In genomic region chr11:58444285-58444684, GRCh38 we compare ENCODE assay signal across 1 cellular context.
TF ChIP-seq lines count a peak whose summit lies in the region.

No MANE protein-coding gene starts in this region.

TF ChIP-seq in HepG2, 621 proteins besides CTCF, POLR2A, EP300 and RAD21:
- TF ChIP-seq ZNF33B (CRISPR knock-in tag; IDR thresholded peaks at IDR 0.05): no peak
- TF ChIP-seq GABPB1 (CRISPR knock-in tag; IDR thresholded peaks at IDR 0.05): no peak
- peak; percentile 41; the same call in 1 of the 2 replicates for TF ChIP-seq REPIN1 (CRISPR knock-in tag; IDR thresholded peaks at IDR 0.05; ENCODE audit: borderline replicate concordance, low read depth)
- 0 out of 2 replicates have a peak, but pooled peaks have one; percentile 33 for TF ChIP-seq PHF21A (CRISPR knock-in tag; IDR thresholded peaks at IDR 0.05)
- peak; percentile 86 for TF ChIP-seq HNF4G (IDR thresholded peaks at IDR 0.05; ENCODE audit: borderline replicate concordance, low read depth, low read length)
- TF ChIP-seq HNF4G (CRISPR knock-in tag; IDR thresholded peaks at IDR 0.05; ENCODE audit: borderline replicate concordance, low read depth): no peak
- peak; percentile 80 for TF ChIP-seq BHLHE40 (IDR thresholded peaks at IDR 0.05; ENCODE audit: low read length)
- peak; percentile 53; the same call in 1 of the 2 replicates for TF ChIP-seq ZMYM4 (CRISPR knock-in tag; IDR thresholded peaks at IDR 0.05)
- TF ChIP-seq TRIM24 (CRISPR knock-in tag; IDR thresholded peaks at IDR 0.05): peak; percentile 73; the same call in 1 of the 2 replicates
- peak; percentile 97 for TF ChIP-seq HNF4A (CRISPR knock-in tag; IDR thresholded peaks at IDR 0.05)
- TF ChIP-seq KDM6A (CRISPR knock-in tag; IDR thresholded peaks at IDR 0.05; ENCODE audit: low read depth): 0 out of 2 replicates have a peak, but pooled peaks have one; percentile 17
- TF ChIP-seq PATZ1 (CRISPR knock-in tag; IDR thresholded peaks at IDR 0.05): peak; percentile 52; the same call in 1 of the 2 replicates
- 0 out of 2 replicates have a peak, but pooled peaks have one; percentile 27 for TF ChIP-seq ZSCAN31 (CRISPR knock-in tag; IDR thresholded peaks at IDR 0.05; ENCODE audit: low read depth)
- no peak for TF ChIP-seq ZNF513 (CRISPR knock-in tag; conservative IDR thresholded peaks at IDR 0.05)
- TF ChIP-seq ZNF556 (CRISPR knock-in tag; IDR thresholded peaks at IDR 0.05; ENCODE audit: borderline replicate concordance): 0 out of 2 replicates have a peak, but pooled peaks have one; percentile 40
- peak; percentile 31; the same call in 1 of the 2 replicates for TF ChIP-seq HDAC1 (CRISPR knock-in tag; IDR thresholded peaks at IDR 0.05)
- no peak for TF ChIP-seq TAF15 (IDR thresholded peaks at IDR 0.05; ENCODE audit: low read depth, low read length, poor library complexity, severe bottlenecking)
- TF ChIP-seq ZNF350 (CRISPR knock-in tag; IDR thresholded peaks at IDR 0.05; ENCODE audit: borderline replicate concordance, low read depth): 0 out of 2 replicates have a peak, but pooled peaks have one; percentile 20
- peak; percentile 47; the same call in 1 of the 2 replicates for TF ChIP-seq ZNF788 (CRISPR knock-in tag; IDR thresholded peaks at IDR 0.05; ENCODE audit: borderline replicate concordance)
- peak; percentile 30; the same call in 1 of the 2 replicates for TF ChIP-seq DMAP1 (CRISPR knock-in tag; IDR thresholded peaks at IDR 0.05)
- peak; percentile 66; the same call in 1 of the 2 replicates for TF ChIP-seq PAXIP1 (CRISPR knock-in tag; conservative IDR thresholded peaks at IDR 0.05)
- peak; percentile 74 for TF ChIP-seq ARID5B (CRISPR knock-in tag; IDR thresholded peaks at IDR 0.05)
- TF ChIP-seq SALL1 (CRISPR knock-in tag; IDR thresholded peaks at IDR 0.05): peak; percentile 85
- TF ChIP-seq GATAD2A (CRISPR knock-in tag; IDR thresholded peaks at IDR 0.05): peak; percentile 35; the same call in 1 of the 2 replicates
- no peak for TF ChIP-seq SNAPC2 (CRISPR knock-in tag; IDR thresholded peaks at IDR 0.05)
- no peak for TF ChIP-seq DRAP1 (CRISPR knock-in tag; IDR thresholded peaks at IDR 0.05)
- no peak for TF ChIP-seq ZNF329 (CRISPR knock-in tag; IDR thresholded peaks at IDR 0.05; ENCODE audit: low read depth)
- 0 out of 2 replicates have a peak, but pooled peaks have one; percentile 32 for TF ChIP-seq ZHX1 (CRISPR knock-in tag; IDR thresholded peaks at IDR 0.05; ENCODE audit: low read depth)
- TF ChIP-seq ZFX (CRISPR knock-in tag; IDR thresholded peaks at IDR 0.05; ENCODE audit: low read depth): peak; percentile 37; the same call in 1 of the 2 replicates
- TF ChIP-seq PHF20 (CRISPR knock-in tag; IDR thresholded peaks at IDR 0.05): 0 out of 2 replicates have a peak, but pooled peaks have one; percentile 20
- TF ChIP-seq ELF4 (CRISPR knock-in tag; IDR thresholded peaks at IDR 0.05; ENCODE audit: borderline replicate concordance): no peak
- no peak for TF ChIP-seq ARNTL (CRISPR knock-in tag; IDR thresholded peaks at IDR 0.05)
- no peak for TF ChIP-seq ZNF256 (CRISPR knock-in tag; conservative IDR thresholded peaks at IDR 0.05)
- TF ChIP-seq SOX6 (IDR thresholded peaks at IDR 0.05): no peak
- TF ChIP-seq SOX6 (CRISPR knock-in tag; IDR thresholded peaks at IDR 0.05): peak; percentile 25; the same call in 1 of the 2 replicates
- TF ChIP-seq TFAP4 (IDR thresholded peaks at IDR 0.05; ENCODE audit: borderline replicate concordance, low read depth): peak; percentile 79; the same call in 1 of the 2 replicates
- 0 out of 2 replicates have a peak, but pooled peaks have one; percentile 23 for TF ChIP-seq BORCS8-MEF2B (CRISPR knock-in tag; IDR thresholded peaks at IDR 0.05)
- 0 out of 2 replicates have a peak, but pooled peaks have one; percentile 19 for TF ChIP-seq ZNF598 (CRISPR knock-in tag; IDR thresholded peaks at IDR 0.05; ENCODE audit: borderline replicate concordance)
- TF ChIP-seq ZNF724P (CRISPR knock-in tag; IDR thresholded peaks at IDR 0.05; ENCODE audit: borderline replicate concordance): no peak
- no peak for TF ChIP-seq HDAC2 (CRISPR knock-in tag; IDR thresholded peaks at IDR 0.05)
